1 cellular context compared by ENCODE assay signal in the genomic region with DNA sequence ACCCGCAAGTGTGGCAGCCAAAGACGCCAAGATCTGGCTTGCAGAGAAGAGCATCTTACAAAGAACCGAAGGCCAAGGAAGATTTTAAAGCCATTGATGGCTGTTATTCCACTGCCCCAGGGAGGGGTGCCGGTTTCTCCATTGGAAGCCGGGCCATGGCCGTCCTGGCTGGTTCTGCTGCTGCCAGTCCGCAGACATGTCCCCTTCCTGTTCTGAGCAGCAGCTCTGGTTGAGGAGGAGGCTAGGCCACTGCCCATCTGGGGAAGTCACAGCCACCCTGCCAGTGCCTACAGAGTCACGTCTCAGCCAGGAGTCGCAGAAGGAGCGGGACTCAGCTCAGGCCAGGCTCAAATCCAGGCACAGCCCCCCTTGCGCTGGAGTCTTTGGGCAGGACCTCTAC.
TF ChIP-seq lines count a peak whose summit lies in the region.

No MANE protein-coding gene starts in this region.

TF ChIP-seq in IMR-90, 13 proteins besides CTCF, POLR2A, EP300 and RAD21 (continued from another document):
- TF ChIP-seq MXI1 (IDR thresholded peaks at IDR 0.05; ENCODE audit: borderline replicate concordance, low read depth, low read length) (no peak), FOS (IDR thresholded peaks at IDR 0.05; ENCODE audit: low read depth, low read length) (no peak), RCOR1 (IDR thresholded peaks at IDR 0.05; ENCODE audit: insufficient replicate concordance, low read length) (no peak), MAZ (IDR thresholded peaks at IDR 0.05; ENCODE audit: borderline replicate concordance, low read depth, low read length) (no peak), NFE2L2 (IDR thresholded peaks at IDR 0.05; ENCODE audit: low read depth, low read length) (no peak), RFX5 (IDR thresholded peaks at IDR 0.05; ENCODE audit: low read depth, low read length) (no peak)
- TF ChIP-seq, protein P1, sequence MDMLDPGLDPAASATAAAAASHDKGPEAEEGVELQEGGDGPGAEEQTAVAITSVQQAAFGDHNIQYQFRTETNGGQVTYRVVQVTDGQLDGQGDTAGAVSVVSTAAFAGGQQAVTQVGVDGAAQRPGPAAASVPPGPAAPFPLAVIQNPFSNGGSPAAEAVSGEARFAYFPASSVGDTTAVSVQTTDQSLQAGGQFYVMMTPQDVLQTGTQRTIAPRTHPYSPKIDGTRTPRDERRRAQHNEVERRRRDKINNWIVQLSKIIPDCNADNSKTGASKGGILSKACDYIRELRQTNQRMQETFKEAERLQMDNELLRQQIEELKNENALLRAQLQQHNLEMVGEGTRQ (IDR thresholded peaks at IDR 0.05; ENCODE audit: low read depth, low read length): no peak
